Comparison of ENCODE assay signal across 14 cellular contexts in the genomic region with DNA sequence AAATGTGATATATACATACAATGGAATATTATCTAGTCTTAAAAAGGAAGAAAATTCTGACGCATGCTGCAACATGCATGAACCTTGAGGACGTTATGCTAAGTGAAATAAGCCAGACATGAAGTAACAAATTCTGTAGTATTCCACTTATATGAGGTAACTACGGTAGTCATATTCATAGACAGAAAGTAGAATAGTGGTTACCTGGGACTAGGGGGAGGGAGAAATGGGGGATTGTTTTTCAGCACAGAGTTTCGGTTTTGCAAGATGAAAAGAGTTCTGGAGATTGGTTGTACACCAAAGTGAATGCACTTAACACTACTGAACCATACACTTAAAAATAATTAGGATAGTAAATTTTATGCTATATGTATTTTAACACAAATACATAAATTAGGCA.
DNase-seq lines count a peak whose midpoint lies in the region; ATAC-seq and TF ChIP-seq lines count a peak whose summit lies in the region.
"Had no signal": no experiment of that assay in that cellular context is flagged by ENCODE, and none has a peak within 500 bp of the region (broad histone marks: within the 10 kb centered on the region; RNA-seq: fewer than 3 reads in every experiment).

No MANE protein-coding gene starts in this region.

- no peaks in the 10 kb centered on the region for H3K9me3 Mint-ChIP-seq in activated naive CD8-positive, alpha-beta T cell treated with anti-CD3 and anti-CD28 coated beads, Interleukin-2, amount 10 ng/mL, durations not matched to agents 7 days and 5 days
- H3K9me3 Mint-ChIP-seq in activated naive CD8-positive, alpha-beta T cell treated with anti-CD3 and anti-CD28 coated beads, Interleukin-2, amount 50 U/mL, for 24 hours: no peaks in the 10 kb centered on the region
- H3K9me3 Mint-ChIP-seq in T-helper 2 cell treated with Interferon-gamma antibody and Interleukin-4, amounts not matched to agents 5 μg/mL and 100 μg/mL, for 36 hours: no peaks in the 10 kb centered on the region

- no peak for TF ChIP-seq CTCF in BE2C (IDR thresholded peaks at IDR 0.05; ENCODE audit: low read depth, low read length)

- H3K4me3 Mint-ChIP-seq in activated naive CD8-positive, alpha-beta T cell treated with anti-CD3 and anti-CD28 coated beads, Interleukin-2, amount 10 ng/mL, durations not matched to agents 7 days and 5 days: no peak overlapping the region
- no peak overlapping the region for H3K4me3 Mint-ChIP-seq in activated naive CD8-positive, alpha-beta T cell treated with anti-CD3 and anti-CD28 coated beads, Interleukin-2, amount 50 U/mL, for 24 hours
- H3K4me3 Mint-ChIP-seq in T-helper 2 cell treated with Interferon-gamma antibody and Interleukin-4, amounts not matched to agents 5 μg/mL and 100 μg/mL, for 36 hours: no peak overlapping the region

- no peak overlapping the region for H3K4me3 ChIP-seq in BE2C (ENCODE audit: low read depth, low read length)
- H3K4me3 ChIP-seq: PC-9 had no signal

- no peaks in the 10 kb centered on the region for H3K27me3 ChIP-seq in BE2C

- no peaks in the 10 kb centered on the region for H3K9me3 ChIP-seq in BE2C

- DNase-seq in activated naive CD8-positive, alpha-beta T cell treated with anti-CD3 and anti-CD28 coated beads, Interleukin-2, amount 10 ng/mL, durations not matched to agents 7 days and 5 days: no peak
- DNase-seq in activated naive CD8-positive, alpha-beta T cell treated with anti-CD3 and anti-CD28 coated beads, Interleukin-2, amount 50 U/mL, for 24 hours: no peak
- DNase-seq in T-helper 2 cell treated with Interferon-gamma antibody and Interleukin-4, amounts not matched to agents 5 μg/mL and 100 μg/mL, for 36 hours (ENCODE audit: low spot score): no peak
- no peak for DNase-seq in AML-193 (lab: John Stamatoyannopoulos, UW)
- no peak for DNase-seq in NCI-H2196 (lab: John Stamatoyannopoulos, UW; ENCODE audit: unreplicated experiment)
- no peak for DNase-seq in BE2C
- DNase-seq: COR-L47, KG1, NCI-H1417 treated with DMSO at 0.1 percent for 48 hours, NCI-H187 treated with DMSO at 0.1 percent for 48 hours, NCI-H226, NCI-H524, PC-9 had no signal

- no peak overlapping the region for H3K27ac Mint-ChIP-seq in activated naive CD8-positive, alpha-beta T cell treated with anti-CD3 and anti-CD28 coated beads, Interleukin-2, amount 10 ng/mL, durations not matched to agents 7 days and 5 days
- H3K27ac Mint-ChIP-seq in activated naive CD8-positive, alpha-beta T cell treated with anti-CD3 and anti-CD28 coated beads, Interleukin-2, amount 50 U/mL, for 24 hours: no peak overlapping the region
- peak overlapping the region; percentile 21 for H3K27ac Mint-ChIP-seq in T-helper 2 cell treated with Interferon-gamma antibody and Interleukin-4, amounts not matched to agents 5 μg/mL and 100 μg/mL, for 36 hours

- H3K27me3 Mint-ChIP-seq in activated naive CD8-positive, alpha-beta T cell treated with anti-CD3 and anti-CD28 coated beads, Interleukin-2, amount 10 ng/mL, durations not matched to agents 7 days and 5 days: no peaks in the 10 kb centered on the region
- no peaks in the 10 kb centered on the region for H3K27me3 Mint-ChIP-seq in activated naive CD8-positive, alpha-beta T cell treated with anti-CD3 and anti-CD28 coated beads, Interleukin-2, amount 50 U/mL, for 24 hours
- H3K27me3 Mint-ChIP-seq in T-helper 2 cell treated with Interferon-gamma antibody and Interleukin-4, amounts not matched to agents 5 μg/mL and 100 μg/mL, for 36 hours (ENCODE audit: low read depth): peaks cover 3% of the 10 kb centered on the region

- peak; percentile 22 for ATAC-seq in activated naive CD8-positive, alpha-beta T cell treated with anti-CD3 and anti-CD28 coated beads, Interleukin-2, amount 10 ng/mL, durations not matched to agents 7 days and 5 days (ENCODE audit: low read depth)
- no peak for ATAC-seq in activated naive CD8-positive, alpha-beta T cell treated with anti-CD3 and anti-CD28 coated beads, Interleukin-2, amount 50 U/mL, for 24 hours
- ATAC-seq in HG02678 (IDR thresholded peaks at IDR 0.05; ENCODE audit: unreplicated experiment): peak; percentile 55

- H3K4me1 Mint-ChIP-seq in activated naive CD8-positive, alpha-beta T cell treated with anti-CD3 and anti-CD28 coated beads, Interleukin-2, amount 10 ng/mL, durations not matched to agents 7 days and 5 days: peaks cover 2% of the 10 kb centered on the region
- H3K4me1 Mint-ChIP-seq in activated naive CD8-positive, alpha-beta T cell treated with anti-CD3 and anti-CD28 coated beads, Interleukin-2, amount 50 U/mL, for 24 hours: peaks cover 3% of the 10 kb centered on the region
- peaks cover 25% of the 10 kb centered on the region for H3K4me1 Mint-ChIP-seq in T-helper 2 cell treated with Interferon-gamma antibody and Interleukin-4, amounts not matched to agents 5 μg/mL and 100 μg/mL, for 36 hours (ENCODE audit: low read depth)

- no peaks in the 10 kb centered on the region for H3K4me1 ChIP-seq in BE2C

- no peaks in the 10 kb centered on the region for H3K36me3 ChIP-seq in BE2C

- H3K36me3 Mint-ChIP-seq in activated naive CD8-positive, alpha-beta T cell treated with anti-CD3 and anti-CD28 coated beads, Interleukin-2, amount 10 ng/mL, durations not matched to agents 7 days and 5 days: no peaks in the 10 kb centered on the region
- H3K36me3 Mint-ChIP-seq in activated naive CD8-positive, alpha-beta T cell treated with anti-CD3 and anti-CD28 coated beads, Interleukin-2, amount 50 U/mL, for 24 hours (ENCODE audit: low read depth): no peaks in the 10 kb centered on the region
- H3K36me3 Mint-ChIP-seq in T-helper 2 cell treated with Interferon-gamma antibody and Interleukin-4, amounts not matched to agents 5 μg/mL and 100 μg/mL, for 36 hours (ENCODE audit: low read depth): no peaks in the 10 kb centered on the region

- POLR2A ChIA-PET in activated naive CD8-positive, alpha-beta T cell treated with anti-CD3 and anti-CD28 coated beads, Interleukin-2, amount 10 ng/mL, durations not matched to agents 7 days and 5 days (lab: Charles Lee): no interaction called here
